Comparison of ENCODE assay signal across 9 cellular contexts in the genomic region with DNA sequence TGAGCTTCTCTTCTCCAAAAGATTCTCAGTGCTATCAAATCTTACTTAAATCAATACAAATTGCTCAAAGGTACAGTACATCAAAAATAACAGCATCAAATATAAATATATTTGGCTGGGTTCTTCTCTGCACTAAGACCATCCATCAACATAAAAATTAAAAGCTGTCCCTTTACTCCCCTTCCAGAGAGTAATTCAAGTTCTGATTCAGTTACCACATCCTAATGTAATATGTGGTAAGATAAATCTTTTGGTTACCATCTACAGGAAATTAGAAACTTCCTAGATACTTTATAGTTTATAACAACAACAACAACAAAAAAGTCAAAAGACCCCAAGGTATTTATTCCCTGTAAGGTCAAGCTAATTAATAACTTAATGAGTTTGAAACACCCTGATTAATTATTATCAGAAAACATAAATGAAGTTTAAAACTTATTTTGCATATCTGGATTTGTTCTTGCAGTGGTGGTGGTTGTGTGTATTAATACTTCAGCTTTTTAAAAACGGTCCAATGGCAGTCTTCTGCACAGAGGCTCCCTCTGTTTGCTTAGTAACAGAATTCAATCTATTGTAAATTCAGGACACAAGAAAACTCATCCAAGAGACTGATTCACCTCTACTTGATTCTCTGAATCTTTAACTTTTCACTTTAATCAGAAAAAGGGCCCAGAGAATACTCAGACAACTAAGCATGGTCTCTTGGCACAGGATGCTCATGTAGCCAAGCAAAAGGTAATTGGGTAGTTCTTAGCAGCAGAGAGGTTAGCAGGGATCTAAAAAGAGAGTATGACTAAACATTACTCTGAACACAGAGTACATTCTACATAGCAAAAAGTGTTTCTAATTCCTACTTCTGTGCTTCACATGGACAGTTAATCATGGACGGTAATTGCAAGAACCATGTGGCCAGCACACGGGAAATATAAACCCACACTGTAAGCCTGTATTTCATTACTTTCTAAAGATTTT. TPM values are rescaled to one million over a fixed set of nuclear protein-coding genes. Genes with fewer than 3 reads are reported as not detected.
DNase-seq lines count a peak whose midpoint lies in the region; ATAC-seq and TF ChIP-seq lines count a peak whose summit lies in the region.
"Had no signal": no experiment of that assay in that cellular context is flagged by ENCODE, and none has a peak within 500 bp of the region (broad histone marks: within the 10 kb centered on the region; RNA-seq: fewer than 3 reads in every experiment).

No MANE protein-coding gene starts in this region.

- H3K4me1 ChIP-seq in right cardiac atrium (ENCODE audit: control insufficient read depth, insufficient read depth, low read length) (no peaks in the 10 kb centered on the region), hepatocyte (ENCODE audit: insufficient read depth) (no peaks in the 10 kb centered on the region)

- H3K9me3 ChIP-seq in right cardiac atrium (ENCODE audit: control insufficient read depth, low read length), result no peaks in the 10 kb centered on the region
- no peaks in the 10 kb centered on the region for H3K9me3 ChIP-seq in hepatocyte (ENCODE audit: low read depth)

- H3K36me3 Mint-ChIP-seq in activated T-helper 2 cell treated with anti-CD3 and anti-CD28 coated beads, Interferon-gamma antibody, Interleukin-2, Interleukin-4, amounts not matched to agents 10 μg/mL and 5 μg/mL and 100 μg/mL, durations not matched to agents 14 hours and 24 hours and 36 hours (ENCODE audit: low read depth), result peaks cover 34% of the 10 kb centered on the region

- H3K27me3 ChIP-seq in right cardiac atrium (ENCODE audit: control insufficient read depth, insufficient read depth) (no peaks in the 10 kb centered on the region), hepatocyte (no peaks in the 10 kb centered on the region)

- H3K27ac ChIP-seq in right cardiac atrium (ENCODE audit: low read length), result no peak overlapping the region
- no peak overlapping the region for H3K27ac ChIP-seq in hepatocyte

- 71% methylated on average over 3 of the region's 3 CpGs for WGBS in right cardiac atrium
- WGBS in hepatocyte (ENCODE audit: low lambda C conversion rate, missing lambda C conversion rate), result 66% methylated on average over 3 of the region's 3 CpGs

- H3K9me2 ChIP-seq in hepatocyte (replicated peaks; ENCODE audit: insufficient read depth), result no peaks in the 10 kb centered on the region

- no peaks in the 10 kb centered on the region for H3K36me3 ChIP-seq in hepatocyte (replicated peaks; ENCODE audit: insufficient read depth, low read depth)

- no peak for TF ChIP-seq CTCF in hepatocyte (IDR thresholded peaks at IDR 0.05; ENCODE audit: poor library complexity)

- H2AFZ ChIP-seq in hepatocyte, result no peak overlapping the region

- no peaks in the 10 kb centered on the region for H3K27me3 Mint-ChIP-seq in activated T-helper 2 cell treated with anti-CD3 and anti-CD28 coated beads, Interferon-gamma antibody, Interleukin-2, Interleukin-4, amounts not matched to agents 10 μg/mL and 5 μg/mL and 100 μg/mL, durations not matched to agents 14 hours and 24 hours and 36 hours (ENCODE audit: low read depth)

- H3K4me2 ChIP-seq in hepatocyte, result no peak overlapping the region

- peak; percentile 51 for DNase-seq in AG08395 (ENCODE audit: low spot score)
- no peak for DNase-seq in activated T-helper 2 cell treated with anti-CD3 and anti-CD28 coated beads, Interferon-gamma antibody, Interleukin-2, Interleukin-4, amounts not matched to agents 10 μg/mL and 5 μg/mL and 100 μg/mL, durations not matched to agents 14 hours and 24 hours and 36 hours (ENCODE audit: low spot score)
- no peak for DNase-seq in right cardiac atrium
- DNase-seq in hepatocyte (ENCODE audit: low spot score), result no peak
- DNase-seq in NK-92 treated with Interleukin-12 subunit alpha and Interleukin-12 subunit beta, amount 100 ng/mL, for 24 hours (lab: John Stamatoyannopoulos, UW), result no peak
- DNase-seq: NCI-H345 had no signal

- ATAC-seq in GM21447 (IDR thresholded peaks at IDR 0.05; ENCODE audit: unreplicated experiment) (peak; percentile 39), right cardiac atrium (peak; percentile 54 to 59), HG03045 (IDR thresholded peaks at IDR 0.05; ENCODE audit: unreplicated experiment) (no peak), HG02588 (IDR thresholded peaks at IDR 0.05; ENCODE audit: unreplicated experiment) (no peak)

- intact Hi-C loops in activated T-helper 2 cell treated with anti-CD3 and anti-CD28 coated beads, Interferon-gamma antibody, Interleukin-2, Interleukin-4, amounts not matched to agents 10 μg/mL and 5 μg/mL and 100 μg/mL, durations not matched to agents 14 hours and 24 hours and 36 hours (cut with micrococcal nuclease), result no loop called here
- intact Hi-C loops in right cardiac atrium (cut with DNase I), result no loop called here

- H3K4me1 Mint-ChIP-seq in activated T-helper 2 cell treated with anti-CD3 and anti-CD28 coated beads, Interferon-gamma antibody, Interleukin-2, Interleukin-4, amounts not matched to agents 10 μg/mL and 5 μg/mL and 100 μg/mL, durations not matched to agents 14 hours and 24 hours and 36 hours (ENCODE audit: low read depth), result peaks cover 58% of the 10 kb centered on the region

- peaks cover 92% of the 10 kb centered on the region for H3K79me2 ChIP-seq in hepatocyte

- no peaks in the 10 kb centered on the region for H3K9me3 Mint-ChIP-seq in activated T-helper 2 cell treated with anti-CD3 and anti-CD28 coated beads, Interferon-gamma antibody, Interleukin-2, Interleukin-4, amounts not matched to agents 10 μg/mL and 5 μg/mL and 100 μg/mL, durations not matched to agents 14 hours and 24 hours and 36 hours

- H3K4me3 Mint-ChIP-seq in activated T-helper 2 cell treated with anti-CD3 and anti-CD28 coated beads, Interferon-gamma antibody, Interleukin-2, Interleukin-4, amounts not matched to agents 10 μg/mL and 5 μg/mL and 100 μg/mL, durations not matched to agents 14 hours and 24 hours and 36 hours (ENCODE audit: low read depth), result no peak overlapping the region

- H3K27ac Mint-ChIP-seq in activated T-helper 2 cell treated with anti-CD3 and anti-CD28 coated beads, Interferon-gamma antibody, Interleukin-2, Interleukin-4, amounts not matched to agents 10 μg/mL and 5 μg/mL and 100 μg/mL, durations not matched to agents 14 hours and 24 hours and 36 hours, result peak overlapping the region; percentile 59

- H3K4me3 ChIP-seq in right cardiac atrium (ENCODE audit: low read length) (no peak overlapping the region), hepatocyte (no peak overlapping the region)

- peaks cover 15% of the 10 kb centered on the region for H4K20me1 ChIP-seq in hepatocyte (ENCODE audit: insufficient read depth, poor library complexity, severe bottlenecking)

RNA-seq across cellular contexts. Expression of a gene that starts 20.1 kb away (rescaled TPM):
- total RNA-seq in activated T-helper 2 cell treated with anti-CD3 and anti-CD28 coated beads, Interferon-gamma antibody, Interleukin-2, Interleukin-4, amounts not matched to agents 10 μg/mL and 5 μg/mL and 100 μg/mL, durations not matched to agents 14 hours and 24 hours and 36 hours, result 228 and 234 TPM in 2 replicates
- 10 to 100 TPM; 15.8 to 53.0 (median 19.2) TPM for total RNA-seq in right cardiac atrium
- polyA plus RNA-seq in right cardiac atrium, result 11.8 TPM
- total RNA-seq in hepatocyte, result 37.7 and 62.4 TPM in 2 replicates
- 56.6 and 59.0 TPM in 2 replicates for polyA plus RNA-seq in hepatocyte

RNA-seq across cellular contexts. Expression of a gene that starts 38.0 kb away (rescaled TPM):
- total RNA-seq in activated T-helper 2 cell treated with anti-CD3 and anti-CD28 coated beads, Interferon-gamma antibody, Interleukin-2, Interleukin-4, amounts not matched to agents 10 μg/mL and 5 μg/mL and 100 μg/mL, durations not matched to agents 14 hours and 24 hours and 36 hours, result 92.4 and 95.2 TPM in 2 replicates
- total RNA-seq in right cardiac atrium (10 to 100 TPM; 25.4 to 35.0 (median 28.0) TPM), hepatocyte (50.1 and 53.5 TPM in 2 replicates)
- polyA plus RNA-seq in right cardiac atrium (28.8 TPM), hepatocyte (74.0 and 81.9 TPM in 2 replicates)

RNA-seq across cellular contexts. Expression of a gene that starts 38.1 kb away (rescaled TPM):
- total RNA-seq in activated T-helper 2 cell treated with anti-CD3 and anti-CD28 coated beads, Interferon-gamma antibody, Interleukin-2, Interleukin-4, amounts not matched to agents 10 μg/mL and 5 μg/mL and 100 μg/mL, durations not matched to agents 14 hours and 24 hours and 36 hours, result 15.9 and 16.1 TPM in 2 replicates
- total RNA-seq in right cardiac atrium (1 to 10 TPM; 1.2 to 2.0 (median 1.3) TPM), hepatocyte (7.6 and 16.9 TPM in 2 replicates)
- polyA plus RNA-seq in right cardiac atrium (1.5 TPM), hepatocyte (17.3 and 19.9 TPM in 2 replicates)

RNA-seq across cellular contexts. Expression of a gene that starts 52.5 kb away (rescaled TPM):
- 37.4 and 42.8 TPM in 2 replicates for total RNA-seq in activated T-helper 2 cell treated with anti-CD3 and anti-CD28 coated beads, Interferon-gamma antibody, Interleukin-2, Interleukin-4, amounts not matched to agents 10 μg/mL and 5 μg/mL and 100 μg/mL, durations not matched to agents 14 hours and 24 hours and 36 hours
- total RNA-seq in right cardiac atrium (1 to 10 TPM; 3.8 to 6.7 (median 5.1) TPM), hepatocyte (14.1 and 18.0 TPM in 2 replicates)
- polyA plus RNA-seq in right cardiac atrium (4.3 TPM), hepatocyte (25.9 and 27.4 TPM in 2 replicates)

Comparison
In these comparisons a context has a peak if more than half of its experiments do, and no peak if none do; other contexts are left out.
1. ATAC-seq: peak in GM21447 (single experiment) and right cardiac atrium (2 of 2); none in HG03045 (single experiment) and HG02588 (single experiment).